1 cellular context compared by ENCODE assay signal in the genomic region with DNA sequence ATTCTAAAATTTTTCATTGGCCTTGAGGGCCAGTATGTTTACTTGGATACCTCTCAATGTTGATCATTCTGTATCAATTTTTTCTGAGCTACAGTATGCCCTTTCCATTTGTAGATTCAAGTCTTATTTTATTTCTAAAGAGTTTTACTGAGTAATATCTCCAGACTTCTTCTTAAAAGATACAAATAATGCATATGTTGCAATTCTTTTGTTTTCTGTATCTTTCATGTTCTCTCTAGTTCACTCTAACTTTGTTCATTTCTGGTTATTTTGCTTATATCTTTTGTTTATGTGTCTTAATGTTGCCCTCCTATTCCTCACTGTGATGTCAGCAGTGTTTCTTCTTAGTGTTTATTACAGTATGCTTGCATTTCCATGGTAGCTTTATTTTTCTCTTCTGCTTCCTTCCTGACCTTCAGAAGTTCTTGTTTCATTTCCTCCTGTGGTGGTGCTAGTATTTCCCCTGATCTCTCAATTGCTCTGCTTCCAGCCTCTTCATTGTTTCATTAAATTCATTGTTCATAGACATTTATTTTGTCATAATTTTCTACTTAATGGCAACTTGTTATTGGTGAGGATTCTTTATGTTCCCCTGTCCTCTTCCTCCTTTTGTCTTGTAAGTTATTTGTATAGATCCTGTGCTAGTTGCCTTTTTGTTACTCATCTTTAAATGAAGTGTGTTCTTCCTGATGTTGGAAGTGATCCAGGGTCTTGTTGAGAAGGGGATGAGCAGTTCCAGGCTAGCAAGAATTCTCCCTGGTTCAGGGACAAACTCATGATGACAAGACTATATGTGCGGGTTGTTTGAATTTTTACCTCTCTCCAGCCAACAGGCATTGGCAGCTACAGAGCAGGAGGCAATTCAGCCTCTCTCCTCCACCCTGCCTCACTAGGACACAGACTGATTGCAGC.
TF ChIP-seq lines count a peak whose summit lies in the region.

No MANE protein-coding gene starts in this region.

TF ChIP-seq in H1, 55 proteins besides CTCF, POLR2A, EP300 and RAD21:
- TF ChIP-seq, protein P1, sequence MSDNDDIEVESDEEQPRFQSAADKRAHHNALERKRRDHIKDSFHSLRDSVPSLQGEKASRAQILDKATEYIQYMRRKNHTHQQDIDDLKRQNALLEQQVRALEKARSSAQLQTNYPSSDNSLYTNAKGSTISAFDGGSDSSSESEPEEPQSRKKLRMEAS (IDR thresholded peaks at IDR 0.05) = no peak
- TF ChIP-seq GTF2F1 (IDR thresholded peaks at IDR 0.05; ENCODE audit: borderline replicate concordance, low read depth, low read length) (no peak), SIN3A (conservative IDR thresholded peaks at IDR 0.05 in 1 of 2, IDR thresholded peaks at IDR 0.05 in 1 of 2; ENCODE audit: low read depth in 1 of 2, low read length in 2 of 2) (no peak), SAP30 (IDR thresholded peaks at IDR 0.05; ENCODE audit: insufficient read depth, insufficient replicate concordance, low read length) (no peak), NANOG (IDR thresholded peaks at IDR 0.05; ENCODE audit: insufficient read depth, low read depth, low read length, poor library complexity, severe bottlenecking) (no peak), KDM1A (IDR thresholded peaks at IDR 0.05; ENCODE audit: borderline replicate concordance, low read length) (no peak), MAFK (IDR thresholded peaks at IDR 0.05; ENCODE audit: low read depth, low read length) (no peak), GABPA (IDR thresholded peaks at IDR 0.05; ENCODE audit: borderline replicate concordance, insufficient read depth, low read length) (no peak), TCF12 (IDR thresholded peaks at IDR 0.05; ENCODE audit: low read depth, low read length) (no peak), TAF1 (IDR thresholded peaks at IDR 0.05; ENCODE audit: low read depth, low read length) (no peak), KDM4A (IDR thresholded peaks at IDR 0.05; ENCODE audit: low read depth, low read length, severe bottlenecking) (no peak), HDAC6 (IDR thresholded peaks at IDR 0.05; ENCODE audit: low read depth, low read length) (no peak), CHD2 (IDR thresholded peaks at IDR 0.05; ENCODE audit: low read length) (no peak)
TF ChIP-seq in H1: peak in this region for 0.
